ENCODE assay signal across 1 cellular context in the genomic region with DNA sequence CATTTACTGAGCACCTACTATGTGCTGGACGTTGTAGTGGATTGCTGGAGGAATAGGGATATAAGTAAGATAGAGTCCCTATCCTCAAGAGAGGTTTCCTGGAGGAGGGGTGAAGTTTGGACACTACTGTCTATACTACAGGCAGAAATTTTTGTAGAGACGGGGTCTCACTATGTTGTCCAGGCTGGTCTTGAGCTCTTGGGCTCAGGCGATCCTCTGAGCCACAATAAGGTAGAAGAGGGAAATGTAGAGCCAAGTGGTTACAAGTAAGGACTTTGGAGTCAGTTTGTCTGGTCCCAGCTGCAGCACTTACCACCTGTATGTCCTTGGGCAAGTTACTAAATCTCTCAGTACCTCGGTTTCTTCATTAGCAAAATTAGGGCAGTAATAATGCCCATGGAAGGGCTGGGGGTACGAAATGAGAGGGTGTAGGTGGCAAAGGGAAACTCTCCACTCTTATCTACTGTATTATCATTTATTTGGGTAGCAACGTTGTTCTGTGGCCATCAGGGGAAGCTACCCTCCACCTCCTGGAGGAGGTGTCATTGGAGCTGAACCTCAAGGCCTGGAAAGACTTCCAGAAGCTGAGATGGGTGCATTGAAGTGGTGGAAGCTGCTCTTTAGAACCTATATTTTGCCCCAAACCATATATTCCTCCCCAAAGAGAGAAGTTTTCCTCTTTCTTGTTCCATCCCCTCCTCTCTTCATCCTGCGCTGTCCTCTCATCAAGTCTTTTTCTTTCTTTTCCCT.
A peak's percentile ranks its signal among the peaks of the same experiment; 100 is the strongest.
TF ChIP-seq lines count a peak whose summit lies in the region.

No MANE protein-coding gene starts in this region.

TF ChIP-seq in HepG2, 621 proteins besides CTCF, POLR2A, EP300 and RAD21:
- no peak for TF ChIP-seq EED (CRISPR knock-in tag; IDR thresholded peaks at IDR 0.05)
- TF ChIP-seq MIER2 (CRISPR knock-in tag; IDR thresholded peaks at IDR 0.05), result 0 out of 2 replicates have a peak, but pooled peaks have one; percentile 1
- TF ChIP-seq ZNF790 (CRISPR knock-in tag; IDR thresholded peaks at IDR 0.05; ENCODE audit: borderline replicate concordance), result 0 out of 2 replicates have a peak, but pooled peaks have one; percentile 64
- TF ChIP-seq ZNF121 (CRISPR knock-in tag; IDR thresholded peaks at IDR 0.05), result peak; percentile 99
- 0 out of 2 replicates have a peak, but pooled peaks have one; percentile 54 for TF ChIP-seq ZNF546 (CRISPR knock-in tag; conservative IDR thresholded peaks at IDR 0.05)
- TF ChIP-seq NRL (CRISPR knock-in tag; IDR thresholded peaks at IDR 0.05; ENCODE audit: borderline replicate concordance), result no peak
- TF ChIP-seq, protein P1, sequence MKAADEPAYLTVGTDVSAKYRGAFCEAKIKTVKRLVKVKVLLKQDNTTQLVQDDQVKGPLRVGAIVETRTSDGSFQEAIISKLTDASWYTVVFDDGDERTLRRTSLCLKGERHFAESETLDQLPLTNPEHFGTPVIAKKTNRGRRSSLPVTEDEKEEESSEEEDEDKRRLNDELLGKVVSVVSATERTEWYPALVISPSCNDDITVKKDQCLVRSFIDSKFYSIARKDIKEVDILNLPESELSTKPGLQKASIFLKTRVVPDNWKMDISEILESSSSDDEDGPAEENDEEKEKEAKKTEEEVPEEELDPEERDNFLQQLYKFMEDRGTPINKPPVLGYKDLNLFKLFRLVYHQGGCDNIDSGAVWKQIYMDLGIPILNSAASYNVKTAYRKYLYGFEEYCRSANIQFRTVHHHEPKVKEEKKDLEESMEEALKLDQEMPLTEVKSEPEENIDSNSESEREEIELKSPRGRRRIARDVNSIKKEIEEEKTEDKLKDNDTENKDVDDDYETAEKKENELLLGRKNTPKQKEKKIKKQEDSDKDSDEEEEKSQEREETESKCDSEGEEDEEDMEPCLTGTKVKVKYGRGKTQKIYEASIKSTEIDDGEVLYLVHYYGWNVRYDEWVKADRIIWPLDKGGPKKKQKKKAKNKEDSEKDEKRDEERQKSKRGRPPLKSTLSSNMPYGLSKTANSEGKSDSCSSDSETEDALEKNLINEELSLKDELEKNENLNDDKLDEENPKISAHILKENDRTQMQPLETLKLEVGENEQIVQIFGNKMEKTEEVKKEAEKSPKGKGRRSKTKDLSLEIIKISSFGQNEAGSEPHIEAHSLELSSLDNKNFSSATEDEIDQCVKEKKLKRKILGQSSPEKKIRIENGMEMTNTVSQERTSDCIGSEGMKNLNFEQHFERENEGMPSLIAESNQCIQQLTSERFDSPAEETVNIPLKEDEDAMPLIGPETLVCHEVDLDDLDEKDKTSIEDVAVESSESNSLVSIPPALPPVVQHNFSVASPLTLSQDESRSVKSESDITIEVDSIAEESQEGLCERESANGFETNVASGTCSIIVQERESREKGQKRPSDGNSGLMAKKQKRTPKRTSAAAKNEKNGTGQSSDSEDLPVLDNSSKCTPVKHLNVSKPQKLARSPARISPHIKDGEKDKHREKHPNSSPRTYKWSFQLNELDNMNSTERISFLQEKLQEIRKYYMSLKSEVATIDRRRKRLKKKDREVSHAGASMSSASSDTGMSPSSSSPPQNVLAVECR (CRISPR knock-in tag; IDR thresholded peaks at IDR 0.05; ENCODE audit: borderline replicate concordance), result 0 out of 2 replicates have a peak, but pooled peaks have one; percentile 7
- TF ChIP-seq ZNF607 (CRISPR knock-in tag; IDR thresholded peaks at IDR 0.05; ENCODE audit: borderline replicate concordance), result peak; percentile 81; the same call in 1 of the 2 replicates
- TF ChIP-seq, protein P2, sequence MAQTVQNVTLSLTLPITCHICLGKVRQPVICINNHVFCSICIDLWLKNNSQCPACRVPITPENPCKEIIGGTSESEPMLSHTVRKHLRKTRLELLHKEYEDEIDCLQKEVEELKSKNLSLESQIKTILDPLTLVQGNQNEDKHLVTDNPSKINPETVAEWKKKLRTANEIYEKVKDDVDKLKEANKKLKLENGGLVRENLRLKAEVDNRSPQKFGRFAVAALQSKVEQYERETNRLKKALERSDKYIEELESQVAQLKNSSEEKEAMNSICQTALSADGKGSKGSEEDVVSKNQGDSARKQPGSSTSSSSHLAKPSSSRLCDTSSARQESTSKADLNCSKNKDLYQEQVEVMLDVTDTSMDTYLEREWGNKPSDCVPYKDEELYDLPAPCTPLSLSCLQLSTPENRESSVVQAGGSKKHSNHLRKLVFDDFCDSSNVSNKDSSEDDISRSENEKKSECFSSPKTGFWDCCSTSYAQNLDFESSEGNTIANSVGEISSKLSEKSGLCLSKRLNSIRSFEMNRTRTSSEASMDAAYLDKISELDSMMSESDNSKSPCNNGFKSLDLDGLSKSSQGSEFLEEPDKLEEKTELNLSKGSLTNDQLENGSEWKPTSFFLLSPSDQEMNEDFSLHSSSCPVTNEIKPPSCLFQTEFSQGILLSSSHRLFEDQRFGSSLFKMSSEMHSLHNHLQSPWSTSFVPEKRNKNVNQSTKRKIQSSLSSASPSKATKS (CRISPR knock-in tag; IDR thresholded peaks at IDR 0.05), result 0 out of 2 replicates have a peak, but pooled peaks have one; percentile 4
- no peak for TF ChIP-seq HNF4A (CRISPR knock-in tag; IDR thresholded peaks at IDR 0.05)
- 0 out of 2 replicates have a peak, but pooled peaks have one; percentile 26 for TF ChIP-seq DNMT3B (CRISPR knock-in tag; conservative IDR thresholded peaks at IDR 0.05)
- TF ChIP-seq ZNF501 (CRISPR knock-in tag; IDR thresholded peaks at IDR 0.05), result 0 out of 2 replicates have a peak, but pooled peaks have one; percentile 48
- no peak for TF ChIP-seq ZFP37 (CRISPR knock-in tag; IDR thresholded peaks at IDR 0.05; ENCODE audit: borderline replicate concordance)
- TF ChIP-seq DMAP1 (CRISPR knock-in tag; IDR thresholded peaks at IDR 0.05), result peak; percentile 2; the same call in 1 of the 2 replicates
- TF ChIP-seq MTF2 (CRISPR knock-in tag; IDR thresholded peaks at IDR 0.05; ENCODE audit: borderline replicate concordance), result 0 out of 2 replicates have a peak, but pooled peaks have one; percentile 23
- 0 out of 2 replicates have a peak, but pooled peaks have one; percentile 8 for TF ChIP-seq HINFP (CRISPR knock-in tag; IDR thresholded peaks at IDR 0.05; ENCODE audit: low read depth)
- peak; percentile 17; the same call in 1 of the 2 replicates for TF ChIP-seq SSRP1 (CRISPR knock-in tag; IDR thresholded peaks at IDR 0.05)
- TF ChIP-seq RBFOX2 (IDR thresholded peaks at IDR 0.05; ENCODE audit: low read depth, low read length), result peak; percentile 58; the same call in 1 of the 2 replicates
- TF ChIP-seq ZMYM3 (CRISPR knock-in tag; IDR thresholded peaks at IDR 0.05), result peak; percentile 88
- TF ChIP-seq, protein P3, sequence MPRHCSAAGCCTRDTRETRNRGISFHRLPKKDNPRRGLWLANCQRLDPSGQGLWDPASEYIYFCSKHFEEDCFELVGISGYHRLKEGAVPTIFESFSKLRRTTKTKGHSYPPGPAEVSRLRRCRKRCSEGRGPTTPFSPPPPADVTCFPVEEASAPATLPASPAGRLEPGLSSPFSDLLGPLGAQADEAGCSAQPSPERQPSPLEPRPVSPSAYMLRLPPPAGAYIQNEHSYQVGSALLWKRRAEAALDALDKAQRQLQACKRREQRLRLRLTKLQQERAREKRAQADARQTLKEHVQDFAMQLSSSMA (CRISPR knock-in tag; IDR thresholded peaks at IDR 0.05), result no peak
- TF ChIP-seq KAT7 (CRISPR knock-in tag; IDR thresholded peaks at IDR 0.05; ENCODE audit: borderline replicate concordance), result 0 out of 2 replicates have a peak, but pooled peaks have one; percentile 8
- TF ChIP-seq ZNF567 (CRISPR knock-in tag; IDR thresholded peaks at IDR 0.05; ENCODE audit: borderline replicate concordance), result peak; percentile 4; the same call in 1 of the 2 replicates
- TF ChIP-seq NFE2L1 (CRISPR knock-in tag; IDR thresholded peaks at IDR 0.05; ENCODE audit: borderline replicate concordance), result no peak
- TF ChIP-seq, protein P4, sequence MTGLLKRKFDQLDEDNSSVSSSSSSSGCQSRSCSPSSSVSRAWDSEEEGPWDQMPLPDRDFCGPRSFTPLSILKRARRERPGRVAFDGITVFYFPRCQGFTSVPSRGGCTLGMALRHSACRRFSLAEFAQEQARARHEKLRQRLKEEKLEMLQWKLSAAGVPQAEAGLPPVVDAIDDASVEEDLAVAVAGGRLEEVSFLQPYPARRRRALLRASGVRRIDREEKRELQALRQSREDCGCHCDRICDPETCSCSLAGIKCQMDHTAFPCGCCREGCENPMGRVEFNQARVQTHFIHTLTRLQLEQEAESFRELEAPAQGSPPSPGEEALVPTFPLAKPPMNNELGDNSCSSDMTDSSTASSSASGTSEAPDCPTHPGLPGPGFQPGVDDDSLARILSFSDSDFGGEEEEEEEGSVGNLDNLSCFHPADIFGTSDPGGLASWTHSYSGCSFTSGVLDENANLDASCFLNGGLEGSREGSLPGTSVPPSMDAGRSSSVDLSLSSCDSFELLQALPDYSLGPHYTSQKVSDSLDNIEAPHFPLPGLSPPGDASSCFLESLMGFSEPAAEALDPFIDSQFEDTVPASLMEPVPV (CRISPR knock-in tag; IDR thresholded peaks at IDR 0.05), result 0 out of 2 replicates have a peak, but pooled peaks have one; percentile 40
- 0 out of 2 replicates have a peak, but pooled peaks have one; percentile 51 for TF ChIP-seq FOXC1 (CRISPR knock-in tag; IDR thresholded peaks at IDR 0.05; ENCODE audit: borderline replicate concordance)
- TF ChIP-seq ZKSCAN1 (IDR thresholded peaks at IDR 0.05; ENCODE audit: low read length), result peak; percentile 85
- 0 out of 2 replicates have a peak, but pooled peaks have one; percentile 38 for TF ChIP-seq SETDB1 (CRISPR knock-in tag; IDR thresholded peaks at IDR 0.05; ENCODE audit: borderline replicate concordance)
TF ChIP-seq in HepG2: peak in this region for 21.
